ENCODE assay signal across 11 cellular contexts in genomic region chr4:81723927-81724587, GRCh38.
DNase-seq lines count a peak whose midpoint lies in the region; ATAC-seq, FAIRE-seq and TF ChIP-seq lines count a peak whose summit lies in the region.
"Had no signal": no experiment of that assay in that cellular context is flagged by ENCODE, and none has a peak within 500 bp of the region (broad histone marks: within the 10 kb centered on the region; RNA-seq: fewer than 3 reads in every experiment).

No MANE protein-coding gene starts in this region.

- H3K4me1 Mint-ChIP-seq in T-cell: peaks cover 16 to 19% (median 17%) of the 10 kb centered on the region in 3 donors

- no peak overlapping the region for H3K4me3 Mint-ChIP-seq in T-cell

- WGBS in liver: 28% methylated on average over 3 of the region's 3 CpGs
- 48% methylated on average over 3 of the region's 3 CpGs for WGBS in HepG2 (ENCODE audit: low lambda C conversion rate)
- WGBS in upper lobe of left lung, 2 donors: 28 to 40% methylated on average over 3 of the region's 3 CpGs

- no TSS peak for BruUV-seq in HepG2 (replicated peaks; lab: Mats Ljungman, UMichigan)

- no peak overlapping the region for H3K27ac Mint-ChIP-seq in T-cell

- ATAC-seq in HepG2: no peak
- peak in 3 of 4 experiments; percentile 27 to 49 (median 40) for ATAC-seq in T-cell (replicated peaks in 1 of 4)
- ATAC-seq in upper lobe of left lung (ENCODE audit: low FRiP score in 2 of 2): peak in 1 of 2 donors; percentile 47
- no peak for ATAC-seq in HG02973 (IDR thresholded peaks at IDR 0.05; ENCODE audit: unreplicated experiment)

- H3K4me1 ChIP-seq in liver (ENCODE audit: control insufficient read depth in 4 of 4, insufficient read depth in 4 of 4, low read length in 3 of 4): peaks cover 2 to 12% (median 8%) of the 10 kb centered on the region in 4 donors
- no peaks in the 10 kb centered on the region for H3K4me1 ChIP-seq in HepG2 (ENCODE audit: insufficient read depth, low read length)
- H3K4me1 ChIP-seq in right atrium auricular region: peaks cover 0 to 30% of the 10 kb centered on the region in 2 donors
- H3K4me1 ChIP-seq in upper lobe of left lung: peaks cover 11 to 24% (median 19%) of the 10 kb centered on the region in 4 donors

- H3K79me2 ChIP-seq in HepG2 (ENCODE audit: insufficient read depth, low read length): no peaks in the 10 kb centered on the region

- DNase-seq in HepG2 (ENCODE audit: low spot score): no peak
- peak in 9 of 34 experiments; percentile 1 to 21 (median 10) for DNase-seq in T-cell
- peak; percentile 67 for DNase-seq in right atrium auricular region (ENCODE audit: low spot score)
- DNase-seq in upper lobe of left lung: peak in 1 of 2 donors; percentile 51
- DNase-seq in activated effector memory CD4-positive, alpha-beta T cell treated with anti-CD3 and anti-CD28 coated beads, Interleukin-2, amount 50 U/mL, for 16 hours: no peak
- DNase-seq in middle frontal gyrus (ENCODE audit: extremely low spot score, low spot score): no peak
- DNase-seq: activated T-cell treated with anti-CD3 and anti-CD28 coated beads, Interleukin-2, amount 50 U/mL, for 48 hours; foreskin melanocyte had no signal

- intact Hi-C loops in HepG2 (cut with micrococcal nuclease; ENCODE audit: unreplicated experiment): no loop called here

- H3K9me3 Mint-ChIP-seq in T-cell: no peaks in the 10 kb centered on the region

- in situ Hi-C loops in HepG2 (cut with HindIII; ENCODE audit: extremely low pct_ligation_motif_present, low pct_unique_long_range_greater_than_20kb): no loop called here

- TF ChIP-seq CTCF in liver (IDR thresholded peaks at IDR 0.05; ENCODE audit: low read depth, low read length, missing input control): no peak
- no peak for TF ChIP-seq CTCF in HepG2 (CRISPR knock-in tag; IDR thresholded peaks at IDR 0.05)
- no peak for TF ChIP-seq CTCF in right atrium auricular region (IDR thresholded peaks at IDR 0.05)
- no peak for TF ChIP-seq CTCF in upper lobe of left lung (IDR thresholded peaks at IDR 0.05)

- H4K20me1 ChIP-seq in HepG2 (ENCODE audit: insufficient read depth, low read length): no peaks in the 10 kb centered on the region

- H3K4me3 ChIP-seq in liver (ENCODE audit: low read depth in 1 of 3, low read length in 3 of 3) (no peak overlapping the region), HepG2 (replicated peaks in 1 of 3; ENCODE audit: insufficient read depth in 1 of 3, low read depth in 2 of 3, low read length in 3 of 3) (no peak overlapping the region), right atrium auricular region (no peak overlapping the region), upper lobe of left lung (no peak overlapping the region)

- TF ChIP-seq EP300 in HepG2 (IDR thresholded peaks at IDR 0.05; ENCODE audit: low read depth in 2 of 2, low read length in 2 of 2) (no peak), HepG2 (CRISPR knock-in tag; IDR thresholded peaks at IDR 0.05; ENCODE audit: borderline replicate concordance) (no peak), upper lobe of left lung (IDR thresholded peaks at IDR 0.05) (no peak)

- TF ChIP-seq RAD21 in liver (IDR thresholded peaks at IDR 0.05): no peak
- TF ChIP-seq RAD21 in HepG2 (CRISPR knock-in tag; IDR thresholded peaks at IDR 0.05): no peak

- no peak for FAIRE-seq in HepG2 (lab: Jason Lieb, UNC)
- FAIRE-seq: GM12892 had no signal

- no peak overlapping the region for H3K4me2 ChIP-seq in HepG2 (ENCODE audit: low read depth, low read length)

- POLR2A ChIA-PET in HepG2 (lab: Yijun Ruan, JAX) (no interaction called here), T-cell (lab: Charles Lee) (no interaction called here)

- TF ChIP-seq POLR2A in HepG2 (IDR thresholded peaks at IDR 0.05; ENCODE audit: insufficient read depth in 1 of 2, low read depth in 2 of 2, low read length in 2 of 2) (no peak), upper lobe of left lung (IDR thresholded peaks at IDR 0.05) (no peak)

- H3K27me3 Mint-ChIP-seq in T-cell: peaks cover 0 to 8% of the 10 kb centered on the region in 2 donors

- no peaks in the 10 kb centered on the region for H3K36me3 ChIP-seq in liver (ENCODE audit: control insufficient read depth in 4 of 4, insufficient read depth in 3 of 4, low read depth in 1 of 4, low read length in 3 of 4)
- H3K36me3 ChIP-seq in HepG2 (replicated peaks in 1 of 2; ENCODE audit: control insufficient read depth in 1 of 2, insufficient read depth in 2 of 2, low read length in 2 of 2): no peaks in the 10 kb centered on the region
- no peaks in the 10 kb centered on the region for H3K36me3 ChIP-seq in right atrium auricular region
- no peaks in the 10 kb centered on the region for H3K36me3 ChIP-seq in upper lobe of left lung

- H3K27ac ChIP-seq in liver (ENCODE audit: low read depth in 1 of 2, low read length in 2 of 2): peak overlapping the region; percentile 10 to 15
- no peak overlapping the region for H3K27ac ChIP-seq in HepG2 (ENCODE audit: extremely low read length, insufficient read depth, low read length)
- no peak overlapping the region for H3K27ac ChIP-seq in right atrium auricular region
- H3K27ac ChIP-seq in upper lobe of left lung: peak overlapping the region in 3 of 4 donors; percentile 3 to 35 (median 28)

- H3K9me3 ChIP-seq in liver (ENCODE audit: control insufficient read depth in 4 of 4, low read length in 3 of 4) (no peaks in the 10 kb centered on the region), HepG2 (ENCODE audit: low read length) (no peaks in the 10 kb centered on the region), right atrium auricular region (no peaks in the 10 kb centered on the region), upper lobe of left lung (no peaks in the 10 kb centered on the region)

- no peak overlapping the region for H3K9ac ChIP-seq in liver (ENCODE audit: low read depth in 1 of 2, low read length in 2 of 2)
- H3K9ac ChIP-seq in HepG2 (ENCODE audit: insufficient read depth, low read depth, low read length): no peak overlapping the region

- no peaks in the 10 kb centered on the region for H3K36me3 Mint-ChIP-seq in T-cell

- CTCF ChIA-PET in HepG2 (lab: Yijun Ruan, JAX; ENCODE audit: low intra/inter-chr PET ratio, low total read pairs) (no interaction called here), T-cell (lab: Charles Lee) (no interaction called here)

- no peak overlapping the region for H2AFZ ChIP-seq in HepG2 (ENCODE audit: low read length)

- no peaks in the 10 kb centered on the region for H3K27me3 ChIP-seq in liver (ENCODE audit: control insufficient read depth in 4 of 4, insufficient read depth in 4 of 4, low read length in 3 of 4)
- H3K27me3 ChIP-seq in HepG2 (ENCODE audit: control insufficient read depth in 1 of 2, insufficient read depth in 2 of 2, low read length in 2 of 2): no peaks in the 10 kb centered on the region
- H3K27me3 ChIP-seq in right atrium auricular region: no peaks in the 10 kb centered on the region
- H3K27me3 ChIP-seq in upper lobe of left lung: no peaks in the 10 kb centered on the region

TF ChIP-seq in liver, 16 proteins besides CTCF, POLR2A, EP300 and RAD21 (continues in another document):
- TF ChIP-seq RXRA (IDR thresholded peaks at IDR 0.05) (peak in 1 of 2 donors; percentile 28), REST (IDR thresholded peaks at IDR 0.05) (no peak)

TF ChIP-seq in HepG2, 621 proteins besides CTCF, POLR2A, EP300 and RAD21 (continues in another document):
- TF ChIP-seq IKZF1 (IDR thresholded peaks at IDR 0.05): no peak
- no peak for TF ChIP-seq AHDC1 (CRISPR knock-in tag; IDR thresholded peaks at IDR 0.05; ENCODE audit: borderline replicate concordance)

Comparison
In these comparisons a context has a peak if more than half of its experiments do, and no peak if none do; other contexts are left out.
1. H3K27ac ChIP-seq: peak in liver (2 of 2) and upper lobe of left lung (3 of 4); none in HepG2 (single experiment) and right atrium auricular region (0 of 2).
2. ATAC-seq: peak in T-cell (3 of 4); none in HepG2 (single experiment) and HG02973 (single experiment).